In the genomic region with DNA sequence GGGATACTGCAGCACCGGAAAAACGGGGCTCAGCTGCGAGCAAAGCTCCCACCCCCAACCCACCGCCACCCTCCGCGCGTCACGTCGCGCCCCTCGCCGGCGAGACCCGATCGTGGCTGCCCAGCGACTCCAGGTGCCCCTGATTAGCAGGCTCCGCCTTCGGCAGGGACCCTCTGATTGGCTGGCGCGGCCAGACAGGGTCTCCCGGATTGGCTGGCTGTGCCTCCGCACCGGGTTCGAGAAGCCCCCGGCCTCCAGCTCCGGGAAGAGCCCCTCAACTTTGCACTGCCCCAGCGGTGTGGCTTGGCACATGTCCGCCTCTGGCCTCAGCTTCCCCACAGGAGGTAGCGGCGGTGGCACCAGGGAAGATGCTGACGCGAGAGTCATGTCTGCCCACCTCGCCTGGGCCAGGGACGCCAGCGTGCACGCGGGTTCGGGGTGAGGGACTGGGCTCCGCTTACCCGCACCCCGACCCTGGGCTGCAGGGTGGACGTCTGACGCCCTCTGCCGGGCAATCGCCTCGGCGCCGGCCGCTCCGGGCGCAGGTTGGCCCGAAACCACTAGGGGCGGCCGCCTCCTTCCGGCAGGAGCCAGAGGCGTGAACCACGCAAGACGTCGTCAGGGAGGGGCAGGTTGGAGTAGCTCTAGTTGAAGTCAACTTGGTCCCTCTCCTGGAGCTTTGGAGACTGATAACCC, we compare ENCODE assay signal across 1 cellular context.
TF ChIP-seq lines count a peak whose summit lies in the region.

No MANE protein-coding gene starts in this region.

TF ChIP-seq in HepG2, 621 proteins besides CTCF, POLR2A, EP300 and RAD21 (continued from another document and continues in another):
- TF ChIP-seq, protein P1, sequence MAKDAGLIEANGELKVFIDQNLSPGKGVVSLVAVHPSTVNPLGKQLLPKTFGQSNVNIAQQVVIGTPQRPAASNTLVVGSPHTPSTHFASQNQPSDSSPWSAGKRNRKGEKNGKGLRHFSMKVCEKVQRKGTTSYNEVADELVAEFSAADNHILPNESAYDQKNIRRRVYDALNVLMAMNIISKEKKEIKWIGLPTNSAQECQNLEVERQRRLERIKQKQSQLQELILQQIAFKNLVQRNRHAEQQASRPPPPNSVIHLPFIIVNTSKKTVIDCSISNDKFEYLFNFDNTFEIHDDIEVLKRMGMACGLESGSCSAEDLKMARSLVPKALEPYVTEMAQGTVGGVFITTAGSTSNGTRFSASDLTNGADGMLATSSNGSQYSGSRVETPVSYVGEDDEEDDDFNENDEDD (CRISPR knock-in tag; IDR thresholded peaks at IDR 0.05; ENCODE audit: borderline replicate concordance) = peak; percentile 80
- 0 out of 2 replicates have a peak, but pooled peaks have one; percentile 62 for TF ChIP-seq ZNF234 (CRISPR knock-in tag; conservative IDR thresholded peaks at IDR 0.05)
- 0 out of 2 replicates have a peak, but pooled peaks have one; percentile 16 for TF ChIP-seq RFX3 (CRISPR knock-in tag; IDR thresholded peaks at IDR 0.05)
- TF ChIP-seq HINFP (CRISPR knock-in tag; IDR thresholded peaks at IDR 0.05; ENCODE audit: low read depth) = 0 out of 2 replicates have a peak, but pooled peaks have one; percentile 84
- TF ChIP-seq ZNF564 (CRISPR knock-in tag; IDR thresholded peaks at IDR 0.05) = peak; percentile 62; the same call in 1 of the 2 replicates
- TF ChIP-seq, protein P2, sequence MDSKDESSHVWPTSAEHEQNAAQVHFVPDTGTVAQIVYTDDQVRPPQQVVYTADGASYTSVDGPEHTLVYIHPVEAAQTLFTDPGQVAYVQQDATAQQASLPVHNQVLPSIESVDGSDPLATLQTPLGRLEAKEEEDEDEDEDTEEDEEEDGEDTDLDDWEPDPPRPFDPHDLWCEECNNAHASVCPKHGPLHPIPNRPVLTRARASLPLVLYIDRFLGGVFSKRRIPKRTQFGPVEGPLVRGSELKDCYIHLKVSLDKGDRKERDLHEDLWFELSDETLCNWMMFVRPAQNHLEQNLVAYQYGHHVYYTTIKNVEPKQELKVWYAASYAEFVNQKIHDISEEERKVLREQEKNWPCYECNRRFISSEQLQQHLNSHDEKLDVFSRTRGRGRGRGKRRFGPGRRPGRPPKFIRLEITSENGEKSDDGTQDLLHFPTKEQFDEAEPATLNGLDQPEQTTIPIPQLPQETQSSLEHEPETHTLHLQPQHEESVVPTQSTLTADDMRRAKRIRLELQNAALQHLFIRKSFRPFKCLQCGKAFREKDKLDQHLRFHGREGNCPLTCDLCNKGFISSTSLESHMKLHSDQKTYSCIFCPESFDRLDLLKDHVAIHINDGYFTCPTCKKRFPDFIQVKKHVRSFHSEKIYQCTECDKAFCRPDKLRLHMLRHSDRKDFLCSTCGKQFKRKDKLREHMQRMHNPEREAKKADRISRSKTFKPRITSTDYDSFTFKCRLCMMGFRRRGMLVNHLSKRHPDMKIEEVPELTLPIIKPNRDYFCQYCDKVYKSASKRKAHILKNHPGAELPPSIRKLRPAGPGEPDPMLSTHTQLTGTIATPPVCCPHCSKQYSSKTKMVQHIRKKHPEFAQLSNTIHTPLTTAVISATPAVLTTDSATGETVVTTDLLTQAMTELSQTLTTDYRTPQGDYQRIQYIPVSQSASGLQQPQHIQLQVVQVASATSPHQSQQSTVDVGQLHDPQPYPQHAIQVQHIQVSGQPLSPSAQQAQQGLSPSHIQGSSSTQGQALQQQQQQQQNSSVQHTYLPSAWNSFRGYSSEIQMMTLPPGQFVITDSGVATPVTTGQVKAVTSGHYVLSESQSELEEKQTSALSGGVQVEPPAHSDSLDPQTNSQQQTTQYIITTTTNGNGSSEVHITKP (CRISPR knock-in tag; IDR thresholded peaks at IDR 0.05; ENCODE audit: low read depth) = 0 out of 2 replicates have a peak, but pooled peaks have one; percentile 42
- TF ChIP-seq SATB2 (CRISPR knock-in tag; IDR thresholded peaks at IDR 0.05) = 0 out of 2 replicates have a peak, but pooled peaks have one; percentile 81
- TF ChIP-seq ONECUT2 (CRISPR knock-in tag; IDR thresholded peaks at IDR 0.05) = no peak
- TF ChIP-seq HOXA3 (CRISPR knock-in tag; IDR thresholded peaks at IDR 0.05) = peak; percentile 83
- peak; percentile 36; the same call in 1 of the 2 replicates for TF ChIP-seq ZNF205 (CRISPR knock-in tag; IDR thresholded peaks at IDR 0.05)
- TF ChIP-seq SALL1 (CRISPR knock-in tag; IDR thresholded peaks at IDR 0.05) = peak; percentile 59
- peak; percentile 93 for TF ChIP-seq REL (CRISPR knock-in tag; conservative IDR thresholded peaks at IDR 0.05)
- 0 out of 2 replicates have a peak, but pooled peaks have one; percentile 43 for TF ChIP-seq GTF3A (CRISPR knock-in tag; conservative IDR thresholded peaks at IDR 0.05)
- TF ChIP-seq ZNF784 (CRISPR knock-in tag; IDR thresholded peaks at IDR 0.05; ENCODE audit: borderline replicate concordance) = peak; percentile 81
- TF ChIP-seq KAT7 (CRISPR knock-in tag; IDR thresholded peaks at IDR 0.05; ENCODE audit: borderline replicate concordance) = no peak; the same call in none of the 2 replicates
- peak; percentile 91 for TF ChIP-seq KLF12 (CRISPR knock-in tag; IDR thresholded peaks at IDR 0.05; ENCODE audit: borderline replicate concordance)
- peak; percentile 96 for TF ChIP-seq STAG1 (CRISPR knock-in tag; IDR thresholded peaks at IDR 0.05)
- no peak for TF ChIP-seq ZNF317 (CRISPR knock-in tag; IDR thresholded peaks at IDR 0.05)
- no peak for TF ChIP-seq PAF1 (CRISPR knock-in tag; IDR thresholded peaks at IDR 0.05)
- TF ChIP-seq, protein P3, sequence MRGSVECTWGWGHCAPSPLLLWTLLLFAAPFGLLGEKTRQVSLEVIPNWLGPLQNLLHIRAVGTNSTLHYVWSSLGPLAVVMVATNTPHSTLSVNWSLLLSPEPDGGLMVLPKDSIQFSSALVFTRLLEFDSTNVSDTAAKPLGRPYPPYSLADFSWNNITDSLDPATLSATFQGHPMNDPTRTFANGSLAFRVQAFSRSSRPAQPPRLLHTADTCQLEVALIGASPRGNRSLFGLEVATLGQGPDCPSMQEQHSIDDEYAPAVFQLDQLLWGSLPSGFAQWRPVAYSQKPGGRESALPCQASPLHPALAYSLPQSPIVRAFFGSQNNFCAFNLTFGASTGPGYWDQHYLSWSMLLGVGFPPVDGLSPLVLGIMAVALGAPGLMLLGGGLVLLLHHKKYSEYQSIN (CRISPR knock-in tag; IDR thresholded peaks at IDR 0.05; ENCODE audit: borderline replicate concordance) = no peak
- TF ChIP-seq FOXO1 (CRISPR knock-in tag; IDR thresholded peaks at IDR 0.05) = 0 out of 2 replicates have a peak, but pooled peaks have one; percentile 55
- TF ChIP-seq MEIS2 (CRISPR knock-in tag; IDR thresholded peaks at IDR 0.05) = peak; percentile 59; the same call in 1 of the 2 replicates
- TF ChIP-seq SMAD1 (CRISPR knock-in tag; IDR thresholded peaks at IDR 0.05; ENCODE audit: borderline replicate concordance, low read depth) = peak; percentile 87; the same call in 1 of the 2 replicates
- TF ChIP-seq RFX5 (IDR thresholded peaks at IDR 0.05; ENCODE audit: low read depth, low read length) = no peak
- no peak for TF ChIP-seq SIX1 (CRISPR knock-in tag; IDR thresholded peaks at IDR 0.05; ENCODE audit: borderline replicate concordance)
- peak; percentile 78 for TF ChIP-seq ZNF777 (CRISPR knock-in tag; IDR thresholded peaks at IDR 0.05)
- TF ChIP-seq MTA3 (CRISPR knock-in tag; IDR thresholded peaks at IDR 0.05) = no peak
- peak; percentile 92 for TF ChIP-seq ARHGAP35 (CRISPR knock-in tag; IDR thresholded peaks at IDR 0.05; ENCODE audit: borderline replicate concordance)
- no peak for TF ChIP-seq EZH2 (conservative IDR thresholded peaks at IDR 0.05; ENCODE audit: low read depth, low read length)
- peak; percentile 71; the same call in 1 of the 2 replicates for TF ChIP-seq ZSCAN31 (CRISPR knock-in tag; IDR thresholded peaks at IDR 0.05; ENCODE audit: low read depth)
- TF ChIP-seq, protein P4, sequence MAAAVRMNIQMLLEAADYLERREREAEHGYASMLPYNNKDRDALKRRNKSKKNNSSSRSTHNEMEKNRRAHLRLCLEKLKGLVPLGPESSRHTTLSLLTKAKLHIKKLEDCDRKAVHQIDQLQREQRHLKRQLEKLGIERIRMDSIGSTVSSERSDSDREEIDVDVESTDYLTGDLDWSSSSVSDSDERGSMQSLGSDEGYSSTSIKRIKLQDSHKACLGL (CRISPR knock-in tag; IDR thresholded peaks at IDR 0.05) = peak; percentile 56
- TF ChIP-seq ATF5 (CRISPR knock-in tag; IDR thresholded peaks at IDR 0.05; ENCODE audit: low read depth) = peak; percentile 83; the same call in 1 of the 2 replicates
- TF ChIP-seq ZSCAN12 (CRISPR knock-in tag; IDR thresholded peaks at IDR 0.05) = peak; percentile 78; the same call in 1 of the 2 replicates
- TF ChIP-seq ZNF556 (CRISPR knock-in tag; IDR thresholded peaks at IDR 0.05; ENCODE audit: borderline replicate concordance) = peak; percentile 89; the same call in 1 of the 2 replicates
- TF ChIP-seq ZNF225 (CRISPR knock-in tag; IDR thresholded peaks at IDR 0.05) = 0 out of 2 replicates have a peak, but pooled peaks have one; percentile 16
- peak; percentile 65; the same call in 1 of the 2 replicates for TF ChIP-seq ZNF331 (CRISPR knock-in tag; IDR thresholded peaks at IDR 0.05)
- TF ChIP-seq ZNF550 (CRISPR knock-in tag; IDR thresholded peaks at IDR 0.05; ENCODE audit: borderline replicate concordance) = no peak
- TF ChIP-seq NR2F6 (IDR thresholded peaks at IDR 0.05) = no peak
- peak; percentile 67; the same call in 1 of the 2 replicates for TF ChIP-seq NR2F6 (CRISPR knock-in tag; IDR thresholded peaks at IDR 0.05)
- TF ChIP-seq, protein P5, sequence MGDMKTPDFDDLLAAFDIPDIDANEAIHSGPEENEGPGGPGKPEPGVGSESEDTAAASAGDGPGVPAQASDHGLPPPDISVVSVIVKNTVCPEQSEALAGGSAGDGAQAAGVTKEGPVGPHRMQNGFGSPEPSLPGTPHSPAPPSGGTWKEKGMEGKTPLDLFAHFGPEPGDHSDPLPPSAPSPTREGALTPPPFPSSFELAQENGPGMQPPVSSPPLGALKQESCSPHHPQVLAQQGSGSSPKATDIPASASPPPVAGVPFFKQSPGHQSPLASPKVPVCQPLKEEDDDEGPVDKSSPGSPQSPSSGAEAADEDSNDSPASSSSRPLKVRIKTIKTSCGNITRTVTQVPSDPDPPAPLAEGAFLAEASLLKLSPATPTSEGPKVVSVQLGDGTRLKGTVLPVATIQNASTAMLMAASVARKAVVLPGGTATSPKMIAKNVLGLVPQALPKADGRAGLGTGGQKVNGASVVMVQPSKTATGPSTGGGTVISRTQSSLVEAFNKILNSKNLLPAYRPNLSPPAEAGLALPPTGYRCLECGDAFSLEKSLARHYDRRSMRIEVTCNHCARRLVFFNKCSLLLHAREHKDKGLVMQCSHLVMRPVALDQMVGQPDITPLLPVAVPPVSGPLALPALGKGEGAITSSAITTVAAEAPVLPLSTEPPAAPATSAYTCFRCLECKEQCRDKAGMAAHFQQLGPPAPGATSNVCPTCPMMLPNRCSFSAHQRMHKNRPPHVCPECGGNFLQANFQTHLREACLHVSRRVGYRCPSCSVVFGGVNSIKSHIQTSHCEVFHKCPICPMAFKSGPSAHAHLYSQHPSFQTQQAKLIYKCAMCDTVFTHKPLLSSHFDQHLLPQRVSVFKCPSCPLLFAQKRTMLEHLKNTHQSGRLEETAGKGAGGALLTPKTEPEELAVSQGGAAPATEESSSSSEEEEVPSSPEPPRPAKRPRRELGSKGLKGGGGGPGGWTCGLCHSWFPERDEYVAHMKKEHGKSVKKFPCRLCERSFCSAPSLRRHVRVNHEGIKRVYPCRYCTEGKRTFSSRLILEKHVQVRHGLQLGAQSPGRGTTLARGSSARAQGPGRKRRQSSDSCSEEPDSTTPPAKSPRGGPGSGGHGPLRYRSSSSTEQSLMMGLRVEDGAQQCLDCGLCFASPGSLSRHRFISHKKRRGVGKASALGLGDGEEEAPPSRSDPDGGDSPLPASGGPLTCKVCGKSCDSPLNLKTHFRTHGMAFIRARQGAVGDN (CRISPR knock-in tag; IDR thresholded peaks at IDR 0.05) = peak; percentile 94
- TF ChIP-seq, protein P6, sequence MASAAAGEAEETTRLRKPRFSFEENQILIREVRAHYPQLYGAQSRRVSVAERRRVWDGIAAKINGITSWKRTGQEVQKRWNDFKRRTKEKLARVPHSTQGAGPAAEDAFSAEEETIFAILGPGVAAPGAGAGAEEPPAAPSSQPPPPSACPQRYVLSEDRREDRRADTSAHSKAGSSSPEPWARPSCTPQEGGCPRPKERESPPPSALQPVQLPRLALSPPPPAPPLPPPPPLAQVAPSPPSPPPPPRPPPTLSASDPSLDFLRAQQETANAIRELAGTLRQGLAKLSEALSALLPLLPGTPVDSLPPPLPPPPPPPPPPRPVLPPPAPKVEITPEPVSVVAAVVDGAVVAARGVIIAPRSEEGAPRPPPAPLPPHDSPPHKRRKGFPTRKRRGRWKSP (CRISPR knock-in tag; IDR thresholded peaks at IDR 0.05) = no peak
- peak; percentile 98 for TF ChIP-seq ZFP90 (CRISPR knock-in tag; IDR thresholded peaks at IDR 0.05; ENCODE audit: borderline replicate concordance)
- peak; percentile 94; the same call in 1 of the 2 replicates for TF ChIP-seq KDM3A (CRISPR knock-in tag; IDR thresholded peaks at IDR 0.05; ENCODE audit: low read depth)
